2 cellular contexts compared by ENCODE assay signal in the genomic region with DNA sequence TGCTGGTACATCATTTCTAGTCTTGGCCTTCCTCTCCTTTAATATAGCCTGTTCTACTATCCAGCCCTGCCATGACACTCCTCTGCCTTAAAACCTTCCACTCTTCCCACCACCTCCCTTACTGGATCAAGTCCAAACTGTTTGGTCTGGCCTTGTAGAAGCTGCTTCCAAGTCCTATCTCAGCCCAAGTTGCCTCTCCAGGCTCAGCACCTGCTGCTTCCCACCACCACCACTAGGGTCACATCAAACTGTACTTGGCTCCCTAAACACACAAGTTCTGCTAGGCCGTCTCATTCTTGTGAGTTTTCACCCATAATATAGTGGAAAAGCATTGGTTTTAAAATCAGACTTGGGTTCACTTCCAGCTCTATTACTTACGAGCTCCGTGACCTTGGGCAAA.
TF ChIP-seq lines count a peak whose summit lies in the region.

No MANE protein-coding gene starts in this region.

TF ChIP-seq in SK-N-SH, 30 proteins besides CTCF, POLR2A, EP300 and RAD21 (continued from another document):
- TF ChIP-seq SIN3A (IDR thresholded peaks at IDR 0.05; ENCODE audit: borderline replicate concordance, low read depth, low read length) = no peak
- TF ChIP-seq, protein P1, sequence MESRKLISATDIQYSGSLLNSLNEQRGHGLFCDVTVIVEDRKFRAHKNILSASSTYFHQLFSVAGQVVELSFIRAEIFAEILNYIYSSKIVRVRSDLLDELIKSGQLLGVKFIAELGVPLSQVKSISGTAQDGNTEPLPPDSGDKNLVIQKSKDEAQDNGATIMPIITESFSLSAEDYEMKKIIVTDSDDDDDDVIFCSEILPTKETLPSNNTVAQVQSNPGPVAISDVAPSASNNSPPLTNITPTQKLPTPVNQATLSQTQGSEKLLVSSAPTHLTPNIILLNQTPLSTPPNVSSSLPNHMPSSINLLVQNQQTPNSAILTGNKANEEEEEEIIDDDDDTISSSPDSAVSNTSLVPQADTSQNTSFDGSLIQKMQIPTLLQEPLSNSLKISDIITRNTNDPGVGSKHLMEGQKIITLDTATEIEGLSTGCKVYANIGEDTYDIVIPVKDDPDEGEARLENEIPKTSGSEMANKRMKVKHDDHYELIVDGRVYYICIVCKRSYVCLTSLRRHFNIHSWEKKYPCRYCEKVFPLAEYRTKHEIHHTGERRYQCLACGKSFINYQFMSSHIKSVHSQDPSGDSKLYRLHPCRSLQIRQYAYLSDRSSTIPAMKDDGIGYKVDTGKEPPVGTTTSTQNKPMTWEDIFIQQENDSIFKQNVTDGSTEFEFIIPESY (IDR thresholded peaks at IDR 0.05; ENCODE audit: borderline replicate concordance, low read depth) = no peak
- no peak for TF ChIP-seq POLR2AphosphoS5 (IDR thresholded peaks at IDR 0.05; ENCODE audit: low read depth, low read length)
- TF ChIP-seq RFX5 (IDR thresholded peaks at IDR 0.05; ENCODE audit: low read length) = no peak
- no peak for TF ChIP-seq RCOR1 (IDR thresholded peaks at IDR 0.05; ENCODE audit: low read length)
- no peak for TF ChIP-seq GATA2 (CRISPR knock-in tag; IDR thresholded peaks at IDR 0.05)
- TF ChIP-seq FOXM1 (IDR thresholded peaks at IDR 0.05; ENCODE audit: low read depth) = no peak
- TF ChIP-seq TEAD4 (IDR thresholded peaks at IDR 0.05; ENCODE audit: borderline replicate concordance, insufficient read depth) = no peak
- no peak for TF ChIP-seq NRF1 (IDR thresholded peaks at IDR 0.05; ENCODE audit: low read depth, low read length)
- TF ChIP-seq MEF2A (IDR thresholded peaks at IDR 0.05; ENCODE audit: borderline replicate concordance, low read depth) = no peak
- TF ChIP-seq, protein P2, sequence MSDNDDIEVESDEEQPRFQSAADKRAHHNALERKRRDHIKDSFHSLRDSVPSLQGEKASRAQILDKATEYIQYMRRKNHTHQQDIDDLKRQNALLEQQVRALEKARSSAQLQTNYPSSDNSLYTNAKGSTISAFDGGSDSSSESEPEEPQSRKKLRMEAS (IDR thresholded peaks at IDR 0.05; ENCODE audit: low read depth) = no peak
- no peak for TF ChIP-seq SMC3 (IDR thresholded peaks at IDR 0.05; ENCODE audit: low read depth, low read length)
- no peak for TF ChIP-seq ELF1 (IDR thresholded peaks at IDR 0.05)
- TF ChIP-seq, protein P3, sequence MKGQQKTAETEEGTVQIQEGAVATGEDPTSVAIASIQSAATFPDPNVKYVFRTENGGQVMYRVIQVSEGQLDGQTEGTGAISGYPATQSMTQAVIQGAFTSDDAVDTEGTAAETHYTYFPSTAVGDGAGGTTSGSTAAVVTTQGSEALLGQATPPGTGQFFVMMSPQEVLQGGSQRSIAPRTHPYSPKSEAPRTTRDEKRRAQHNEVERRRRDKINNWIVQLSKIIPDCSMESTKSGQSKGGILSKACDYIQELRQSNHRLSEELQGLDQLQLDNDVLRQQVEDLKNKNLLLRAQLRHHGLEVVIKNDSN (IDR thresholded peaks at IDR 0.05; ENCODE audit: borderline replicate concordance, low read depth) = no peak
- no peak for TF ChIP-seq GABPA (IDR thresholded peaks at IDR 0.05; ENCODE audit: low read depth)
- TF ChIP-seq FOXJ3 (CRISPR knock-in tag; IDR thresholded peaks at IDR 0.05) = no peak

TF ChIP-seq in K562, 482 proteins besides CTCF, POLR2A, EP300 and RAD21 (continues in another document):
- TF ChIP-seq SIN3A (IDR thresholded peaks at IDR 0.05; ENCODE audit: borderline replicate concordance in 2 of 2, control insufficient read depth in 1 of 2, low read depth in 2 of 2, low read length in 2 of 2) (no peak), NFIC (IDR thresholded peaks at IDR 0.05) (peak; percentile 67), FOXM1 (IDR thresholded peaks at IDR 0.05; ENCODE audit: low read depth) (no peak), FOXM1 (CRISPR knock-in tag; IDR thresholded peaks at IDR 0.05; ENCODE audit: low read depth) (no peak), PML (IDR thresholded peaks at IDR 0.05; ENCODE audit: low read length) (0 out of 2 replicates have a peak, but pooled peaks have one; percentile 7), CAMTA2 (CRISPR knock-in tag; conservative IDR thresholded peaks at IDR 0.05) (no peak), HDAC2 (IDR thresholded peaks at IDR 0.05) (no peak), MCM2 (IDR thresholded peaks at IDR 0.05; ENCODE audit: low read depth) (no peak), ZNF79 (CRISPR knock-in tag; IDR thresholded peaks at IDR 0.05; ENCODE audit: low read depth) (no peak), EZH2 (IDR thresholded peaks at IDR 0.05; ENCODE audit: borderline replicate concordance, low read depth, low read length) (no peak)
- TF ChIP-seq, protein P4, sequence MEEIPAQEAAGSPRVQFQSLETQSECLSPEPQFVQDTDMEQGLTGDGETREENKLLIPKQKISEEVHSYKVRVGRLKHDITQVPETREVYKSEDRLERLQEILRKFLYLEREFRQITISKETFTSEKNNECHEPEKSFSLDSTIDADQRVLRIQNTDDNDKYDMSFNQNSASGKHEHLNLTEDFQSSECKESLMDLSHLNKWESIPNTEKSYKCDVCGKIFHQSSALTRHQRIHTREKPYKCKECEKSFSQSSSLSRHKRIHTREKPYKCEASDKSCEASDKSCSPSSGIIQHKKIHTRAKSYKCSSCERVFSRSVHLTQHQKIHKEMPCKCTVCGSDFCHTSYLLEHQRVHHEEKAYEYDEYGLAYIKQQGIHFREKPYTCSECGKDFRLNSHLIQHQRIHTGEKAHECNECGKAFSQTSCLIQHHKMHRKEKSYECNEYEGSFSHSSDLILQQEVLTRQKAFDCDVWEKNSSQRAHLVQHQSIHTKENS (CRISPR knock-in tag; IDR thresholded peaks at IDR 0.05) = no peak
- TF ChIP-seq, protein P5, sequence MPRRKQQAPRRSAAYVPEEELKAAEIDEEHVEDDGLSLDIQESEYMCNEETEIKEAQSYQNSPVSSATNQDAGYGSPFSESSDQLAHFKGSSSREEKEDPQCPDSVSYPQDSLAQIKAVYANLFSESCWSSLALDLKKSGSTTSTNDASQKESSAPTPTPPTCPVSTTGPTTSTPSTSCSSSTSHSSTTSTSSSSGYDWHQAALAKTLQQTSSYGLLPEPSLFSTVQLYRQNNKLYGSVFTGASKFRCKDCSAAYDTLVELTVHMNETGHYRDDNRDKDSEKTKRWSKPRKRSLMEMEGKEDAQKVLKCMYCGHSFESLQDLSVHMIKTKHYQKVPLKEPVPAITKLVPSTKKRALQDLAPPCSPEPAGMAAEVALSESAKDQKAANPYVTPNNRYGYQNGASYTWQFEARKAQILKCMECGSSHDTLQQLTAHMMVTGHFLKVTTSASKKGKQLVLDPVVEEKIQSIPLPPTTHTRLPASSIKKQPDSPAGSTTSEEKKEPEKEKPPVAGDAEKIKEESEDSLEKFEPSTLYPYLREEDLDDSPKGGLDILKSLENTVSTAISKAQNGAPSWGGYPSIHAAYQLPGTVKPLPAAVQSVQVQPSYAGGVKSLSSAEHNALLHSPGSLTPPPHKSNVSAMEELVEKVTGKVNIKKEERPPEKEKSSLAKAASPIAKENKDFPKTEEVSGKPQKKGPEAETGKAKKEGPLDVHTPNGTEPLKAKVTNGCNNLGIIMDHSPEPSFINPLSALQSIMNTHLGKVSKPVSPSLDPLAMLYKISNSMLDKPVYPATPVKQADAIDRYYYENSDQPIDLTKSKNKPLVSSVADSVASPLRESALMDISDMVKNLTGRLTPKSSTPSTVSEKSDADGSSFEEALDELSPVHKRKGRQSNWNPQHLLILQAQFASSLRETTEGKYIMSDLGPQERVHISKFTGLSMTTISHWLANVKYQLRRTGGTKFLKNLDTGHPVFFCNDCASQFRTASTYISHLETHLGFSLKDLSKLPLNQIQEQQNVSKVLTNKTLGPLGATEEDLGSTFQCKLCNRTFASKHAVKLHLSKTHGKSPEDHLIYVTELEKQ (CRISPR knock-in tag; IDR thresholded peaks at IDR 0.05) = no peak
- TF ChIP-seq, protein P6, sequence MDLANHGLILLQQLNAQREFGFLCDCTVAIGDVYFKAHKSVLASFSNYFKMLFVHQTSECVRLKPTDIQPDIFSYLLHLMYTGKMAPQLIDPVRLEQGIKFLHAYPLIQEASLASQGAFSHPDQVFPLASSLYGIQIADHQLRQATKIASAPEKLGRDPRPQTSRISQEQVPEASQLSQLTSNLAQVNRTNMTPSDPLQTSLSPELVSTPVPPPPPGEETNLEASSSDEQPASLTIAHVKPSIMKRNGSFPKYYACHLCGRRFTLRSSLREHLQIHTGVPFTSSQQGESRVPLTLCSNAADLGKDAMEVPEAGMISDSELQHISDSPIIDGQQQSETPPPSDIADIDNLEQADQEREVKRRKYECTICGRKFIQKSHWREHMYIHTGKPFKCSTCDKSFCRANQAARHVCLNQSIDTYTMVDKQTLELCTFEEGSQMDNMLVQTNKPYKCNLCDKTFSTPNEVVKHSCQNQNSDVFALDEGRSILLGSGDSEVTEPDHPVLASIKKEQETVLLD (IDR thresholded peaks at IDR 0.05) = 0 out of 2 replicates have a peak, but pooled peaks have one; percentile 9
- TF ChIP-seq, protein P7, sequence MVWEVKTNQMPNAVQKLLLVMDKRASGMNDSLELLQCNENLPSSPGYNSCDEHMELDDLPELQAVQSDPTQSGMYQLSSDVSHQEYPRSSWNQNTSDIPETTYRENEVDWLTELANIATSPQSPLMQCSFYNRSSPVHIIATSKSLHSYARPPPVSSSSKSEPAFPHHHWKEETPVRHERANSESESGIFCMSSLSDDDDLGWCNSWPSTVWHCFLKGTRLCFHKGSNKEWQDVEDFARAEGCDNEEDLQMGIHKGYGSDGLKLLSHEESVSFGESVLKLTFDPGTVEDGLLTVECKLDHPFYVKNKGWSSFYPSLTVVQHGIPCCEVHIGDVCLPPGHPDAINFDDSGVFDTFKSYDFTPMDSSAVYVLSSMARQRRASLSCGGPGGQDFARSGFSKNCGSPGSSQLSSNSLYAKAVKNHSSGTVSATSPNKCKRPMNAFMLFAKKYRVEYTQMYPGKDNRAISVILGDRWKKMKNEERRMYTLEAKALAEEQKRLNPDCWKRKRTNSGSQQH (CRISPR knock-in tag; IDR thresholded peaks at IDR 0.05) = no peak
- TF ChIP-seq, protein P8, sequence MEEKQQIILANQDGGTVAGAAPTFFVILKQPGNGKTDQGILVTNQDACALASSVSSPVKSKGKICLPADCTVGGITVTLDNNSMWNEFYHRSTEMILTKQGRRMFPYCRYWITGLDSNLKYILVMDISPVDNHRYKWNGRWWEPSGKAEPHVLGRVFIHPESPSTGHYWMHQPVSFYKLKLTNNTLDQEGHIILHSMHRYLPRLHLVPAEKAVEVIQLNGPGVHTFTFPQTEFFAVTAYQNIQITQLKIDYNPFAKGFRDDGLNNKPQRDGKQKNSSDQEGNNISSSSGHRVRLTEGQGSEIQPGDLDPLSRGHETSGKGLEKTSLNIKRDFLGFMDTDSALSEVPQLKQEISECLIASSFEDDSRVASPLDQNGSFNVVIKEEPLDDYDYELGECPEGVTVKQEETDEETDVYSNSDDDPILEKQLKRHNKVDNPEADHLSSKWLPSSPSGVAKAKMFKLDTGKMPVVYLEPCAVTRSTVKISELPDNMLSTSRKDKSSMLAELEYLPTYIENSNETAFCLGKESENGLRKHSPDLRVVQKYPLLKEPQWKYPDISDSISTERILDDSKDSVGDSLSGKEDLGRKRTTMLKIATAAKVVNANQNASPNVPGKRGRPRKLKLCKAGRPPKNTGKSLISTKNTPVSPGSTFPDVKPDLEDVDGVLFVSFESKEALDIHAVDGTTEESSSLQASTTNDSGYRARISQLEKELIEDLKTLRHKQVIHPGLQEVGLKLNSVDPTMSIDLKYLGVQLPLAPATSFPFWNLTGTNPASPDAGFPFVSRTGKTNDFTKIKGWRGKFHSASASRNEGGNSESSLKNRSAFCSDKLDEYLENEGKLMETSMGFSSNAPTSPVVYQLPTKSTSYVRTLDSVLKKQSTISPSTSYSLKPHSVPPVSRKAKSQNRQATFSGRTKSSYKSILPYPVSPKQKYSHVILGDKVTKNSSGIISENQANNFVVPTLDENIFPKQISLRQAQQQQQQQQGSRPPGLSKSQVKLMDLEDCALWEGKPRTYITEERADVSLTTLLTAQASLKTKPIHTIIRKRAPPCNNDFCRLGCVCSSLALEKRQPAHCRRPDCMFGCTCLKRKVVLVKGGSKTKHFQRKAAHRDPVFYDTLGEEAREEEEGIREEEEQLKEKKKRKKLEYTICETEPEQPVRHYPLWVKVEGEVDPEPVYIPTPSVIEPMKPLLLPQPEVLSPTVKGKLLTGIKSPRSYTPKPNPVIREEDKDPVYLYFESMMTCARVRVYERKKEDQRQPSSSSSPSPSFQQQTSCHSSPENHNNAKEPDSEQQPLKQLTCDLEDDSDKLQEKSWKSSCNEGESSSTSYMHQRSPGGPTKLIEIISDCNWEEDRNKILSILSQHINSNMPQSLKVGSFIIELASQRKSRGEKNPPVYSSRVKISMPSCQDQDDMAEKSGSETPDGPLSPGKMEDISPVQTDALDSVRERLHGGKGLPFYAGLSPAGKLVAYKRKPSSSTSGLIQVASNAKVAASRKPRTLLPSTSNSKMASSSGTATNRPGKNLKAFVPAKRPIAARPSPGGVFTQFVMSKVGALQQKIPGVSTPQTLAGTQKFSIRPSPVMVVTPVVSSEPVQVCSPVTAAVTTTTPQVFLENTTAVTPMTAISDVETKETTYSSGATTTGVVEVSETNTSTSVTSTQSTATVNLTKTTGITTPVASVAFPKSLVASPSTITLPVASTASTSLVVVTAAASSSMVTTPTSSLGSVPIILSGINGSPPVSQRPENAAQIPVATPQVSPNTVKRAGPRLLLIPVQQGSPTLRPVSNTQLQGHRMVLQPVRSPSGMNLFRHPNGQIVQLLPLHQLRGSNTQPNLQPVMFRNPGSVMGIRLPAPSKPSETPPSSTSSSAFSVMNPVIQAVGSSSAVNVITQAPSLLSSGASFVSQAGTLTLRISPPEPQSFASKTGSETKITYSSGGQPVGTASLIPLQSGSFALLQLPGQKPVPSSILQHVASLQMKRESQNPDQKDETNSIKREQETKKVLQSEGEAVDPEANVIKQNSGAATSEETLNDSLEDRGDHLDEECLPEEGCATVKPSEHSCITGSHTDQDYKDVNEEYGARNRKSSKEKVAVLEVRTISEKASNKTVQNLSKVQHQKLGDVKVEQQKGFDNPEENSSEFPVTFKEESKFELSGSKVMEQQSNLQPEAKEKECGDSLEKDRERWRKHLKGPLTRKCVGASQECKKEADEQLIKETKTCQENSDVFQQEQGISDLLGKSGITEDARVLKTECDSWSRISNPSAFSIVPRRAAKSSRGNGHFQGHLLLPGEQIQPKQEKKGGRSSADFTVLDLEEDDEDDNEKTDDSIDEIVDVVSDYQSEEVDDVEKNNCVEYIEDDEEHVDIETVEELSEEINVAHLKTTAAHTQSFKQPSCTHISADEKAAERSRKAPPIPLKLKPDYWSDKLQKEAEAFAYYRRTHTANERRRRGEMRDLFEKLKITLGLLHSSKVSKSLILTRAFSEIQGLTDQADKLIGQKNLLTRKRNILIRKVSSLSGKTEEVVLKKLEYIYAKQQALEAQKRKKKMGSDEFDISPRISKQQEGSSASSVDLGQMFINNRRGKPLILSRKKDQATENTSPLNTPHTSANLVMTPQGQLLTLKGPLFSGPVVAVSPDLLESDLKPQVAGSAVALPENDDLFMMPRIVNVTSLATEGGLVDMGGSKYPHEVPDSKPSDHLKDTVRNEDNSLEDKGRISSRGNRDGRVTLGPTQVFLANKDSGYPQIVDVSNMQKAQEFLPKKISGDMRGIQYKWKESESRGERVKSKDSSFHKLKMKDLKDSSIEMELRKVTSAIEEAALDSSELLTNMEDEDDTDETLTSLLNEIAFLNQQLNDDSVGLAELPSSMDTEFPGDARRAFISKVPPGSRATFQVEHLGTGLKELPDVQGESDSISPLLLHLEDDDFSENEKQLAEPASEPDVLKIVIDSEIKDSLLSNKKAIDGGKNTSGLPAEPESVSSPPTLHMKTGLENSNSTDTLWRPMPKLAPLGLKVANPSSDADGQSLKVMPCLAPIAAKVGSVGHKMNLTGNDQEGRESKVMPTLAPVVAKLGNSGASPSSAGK (IDR thresholded peaks at IDR 0.05) = no peak
- TF ChIP-seq, protein P9, sequence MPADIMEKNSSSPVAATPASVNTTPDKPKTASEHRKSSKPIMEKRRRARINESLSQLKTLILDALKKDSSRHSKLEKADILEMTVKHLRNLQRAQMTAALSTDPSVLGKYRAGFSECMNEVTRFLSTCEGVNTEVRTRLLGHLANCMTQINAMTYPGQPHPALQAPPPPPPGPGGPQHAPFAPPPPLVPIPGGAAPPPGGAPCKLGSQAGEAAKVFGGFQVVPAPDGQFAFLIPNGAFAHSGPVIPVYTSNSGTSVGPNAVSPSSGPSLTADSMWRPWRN (IDR thresholded peaks at IDR 0.05; ENCODE audit: low read depth) = no peak
